7 cellular contexts compared by ENCODE assay signal in genomic region chr1:226661965-226662364, GRCh38.
DNase-seq lines count a peak whose midpoint lies in the region; ATAC-seq, FAIRE-seq and TF ChIP-seq lines count a peak whose summit lies in the region.

No MANE protein-coding gene starts in this region.

- no peak overlapping the region for H3K4me3 Mint-ChIP-seq in GM23338

- no peaks in the 10 kb centered on the region for H3K9me3 ChIP-seq in OCI-LY1 (ENCODE audit: low read length)
- H3K9me3 ChIP-seq in endothelial cell of umbilical vein (replicated peaks; ENCODE audit: control insufficient read depth, insufficient read depth, low read length) = no peaks in the 10 kb centered on the region
- no peaks in the 10 kb centered on the region for H3K9me3 ChIP-seq in parathyroid adenoma (ENCODE audit: control insufficient read depth, low read length)

- H3K27ac ChIP-seq in GM23338 (ENCODE audit: low read depth) (no peak overlapping the region), OCI-LY1 (ENCODE audit: low read depth, low read length, poor library complexity, severe bottlenecking) (no peak overlapping the region), endothelial cell of umbilical vein (ENCODE audit: insufficient read depth, low read depth, low read length) (peak overlapping the region; percentile 86), parathyroid adenoma (peak overlapping the region; percentile 56)

- 10 to 23% methylated on average over 6 of the region's 6 CpGs for WGBS in lower leg skin, 2 donors

- H3K9ac ChIP-seq in OCI-LY1 (ENCODE audit: low read length) = peak overlapping the region; percentile 24; the same call in 1 of the 2 replicates
- H3K9ac ChIP-seq in endothelial cell of umbilical vein (replicated peaks; ENCODE audit: extremely low read depth, insufficient read depth, low read length) = no peak overlapping the region
- no peak overlapping the region for H3K9ac ChIP-seq in parathyroid adenoma

- H3K27me3 ChIP-seq in GM23338 (ENCODE audit: insufficient read depth) = no peaks in the 10 kb centered on the region
- no peaks in the 10 kb centered on the region for H3K27me3 ChIP-seq in OCI-LY1 (ENCODE audit: insufficient read depth, low read length)
- no peaks in the 10 kb centered on the region for H3K27me3 ChIP-seq in endothelial cell of umbilical vein (ENCODE audit: control insufficient read depth in 2 of 2, insufficient read depth in 2 of 2, low read length in 2 of 2)
- H3K27me3 ChIP-seq in parathyroid adenoma (ENCODE audit: control insufficient read depth, insufficient read depth, low read length) = no peaks in the 10 kb centered on the region

- H4K20me1 ChIP-seq in GM23338 (replicated peaks; ENCODE audit: insufficient read depth) = no peaks in the 10 kb centered on the region
- H4K20me1 ChIP-seq in OCI-LY1 (ENCODE audit: insufficient read depth, low read length) = no peaks in the 10 kb centered on the region
- H4K20me1 ChIP-seq in endothelial cell of umbilical vein (replicated peaks; ENCODE audit: control insufficient read depth, extremely low read depth, insufficient read depth, low read length) = no peaks in the 10 kb centered on the region

- POLR2A ChIA-PET in endothelial cell of umbilical vein (lab: Charles Lee) = no interaction called here

- TF ChIP-seq POLR2A in endothelial cell of umbilical vein (IDR thresholded peaks at IDR 0.05; ENCODE audit: low read depth, low read length) (no peak), lower leg skin (IDR thresholded peaks at IDR 0.05) (no peak)

- H3K4me3 ChIP-seq in GM23338 = no peak overlapping the region
- H3K4me3 ChIP-seq in OCI-LY1 (ENCODE audit: low read depth, low read length, poor library complexity, severe bottlenecking) = no peak overlapping the region
- no peak overlapping the region for H3K4me3 ChIP-seq in endothelial cell of umbilical vein (replicated peaks in 1 of 3; ENCODE audit: insufficient read depth in 1 of 3, low read depth in 1 of 3, low read length in 3 of 3)
- no peak overlapping the region for H3K4me3 ChIP-seq in parathyroid adenoma (ENCODE audit: low read depth, low read length)
- no peak overlapping the region for H3K4me3 ChIP-seq in lower leg skin (ENCODE audit: low read depth, poor library complexity, severe bottlenecking)

- CTCF ChIA-PET in endothelial cell of umbilical vein (lab: Charles Lee) = interaction anchor here (1.1 to 1.6 kb wide), 5 partner anchors 11 to 785 kb away, joined by 3 to 6 read pairs (median 3); no protein-coding TSS in a partner anchor

- H3K9me2 ChIP-seq in GM23338 (ENCODE audit: insufficient read depth) (no peaks in the 10 kb centered on the region), OCI-LY1 (ENCODE audit: low read depth, low read length) (no peaks in the 10 kb centered on the region)

- H2AFZ ChIP-seq in GM23338 (no peak overlapping the region), OCI-LY1 (ENCODE audit: low read length) (no peak overlapping the region), endothelial cell of umbilical vein (ENCODE audit: low read depth, low read length) (no peak overlapping the region), parathyroid adenoma (no peak overlapping the region)

- H3K9me3 Mint-ChIP-seq in GM23338 = no peaks in the 10 kb centered on the region

- FAIRE-seq in endothelial cell of umbilical vein (lab: Jason Lieb, UNC) = no peak

- no peaks in the 10 kb centered on the region for H3K79me2 ChIP-seq in GM23338 (replicated peaks; ENCODE audit: insufficient read depth)
- H3K79me2 ChIP-seq in OCI-LY1 (ENCODE audit: insufficient read depth, low read length) = no peaks in the 10 kb centered on the region
- H3K79me2 ChIP-seq in endothelial cell of umbilical vein (ENCODE audit: control insufficient read depth, insufficient read depth, low read length) = no peaks in the 10 kb centered on the region
- peaks cover 3% of the 10 kb centered on the region for H3K79me2 ChIP-seq in parathyroid adenoma

- no peaks in the 10 kb centered on the region for H3K36me3 Mint-ChIP-seq in GM23338 (ENCODE audit: low read depth)

- no peaks in the 10 kb centered on the region for H3K9me1 ChIP-seq in endothelial cell of umbilical vein (replicated peaks; ENCODE audit: control insufficient read depth, extremely low read depth, insufficient read depth, low read length)

- no peak overlapping the region for H3K4me2 ChIP-seq in GM23338
- peak overlapping the region; percentile 35; the same call in 1 of the 2 replicates for H3K4me2 ChIP-seq in OCI-LY1 (ENCODE audit: low read length)
- no peak overlapping the region for H3K4me2 ChIP-seq in endothelial cell of umbilical vein (ENCODE audit: insufficient read depth, low read length)
- H3K4me2 ChIP-seq in parathyroid adenoma (ENCODE audit: low read length) = no peak overlapping the region

- DNase-seq in GM23338 (ENCODE audit: low spot score) (no peak), endothelial cell of umbilical vein (ENCODE audit: low read depth, low spot score) (no peak), lower leg skin (ENCODE audit: low spot score in 2 of 2) (no peak)

- H3F3A ChIP-seq in GM23338 (replicated peaks; ENCODE audit: low read depth) (no peaks in the 10 kb centered on the region; the same call in 1 of the 2 replicates), OCI-LY1 (ENCODE audit: insufficient read depth, low read length) (peaks cover 3% of the 10 kb centered on the region; the same call in 1 of the 2 replicates)

- TF ChIP-seq CTCF in GM23338 (conservative IDR thresholded peaks at IDR 0.05; ENCODE audit: low read depth in 2 of 2) = no peak
- TF ChIP-seq CTCF in OCI-LY1 (IDR thresholded peaks at IDR 0.05; ENCODE audit: low read length) = no peak
- no peak for TF ChIP-seq CTCF in endothelial cell of umbilical vein (IDR thresholded peaks at IDR 0.05; ENCODE audit: extremely low read depth in 1 of 2, insufficient read depth in 1 of 2, low read depth in 1 of 2, low read length in 2 of 2)
- no peak for TF ChIP-seq CTCF in parathyroid adenoma (IDR thresholded peaks at IDR 0.05)
- TF ChIP-seq CTCF in lower leg skin (IDR thresholded peaks at IDR 0.05) = no peak

- no TSS peak for BruUV-seq in endothelial cell of umbilical vein (replicated peaks; lab: Mats Ljungman, UMichigan)

- peaks cover 17% of the 10 kb centered on the region for H3K27me3 Mint-ChIP-seq in GM23338 (ENCODE audit: insufficient read depth, low read depth, poor library complexity)

- H3K36me3 ChIP-seq in GM23338 (ENCODE audit: insufficient read depth) = no peaks in the 10 kb centered on the region
- peaks cover 14% of the 10 kb centered on the region for H3K36me3 ChIP-seq in OCI-LY1 (ENCODE audit: insufficient read depth, low read length)
- H3K36me3 ChIP-seq in endothelial cell of umbilical vein (ENCODE audit: control insufficient read depth in 2 of 2, extremely low read depth in 1 of 2, insufficient read depth in 2 of 2, low read length in 2 of 2) = no peaks in the 10 kb centered on the region
- no peaks in the 10 kb centered on the region for H3K36me3 ChIP-seq in parathyroid adenoma (ENCODE audit: control insufficient read depth, insufficient read depth, low read length)

- peaks cover 21% of the 10 kb centered on the region for H3K4me1 ChIP-seq in GM23338 (ENCODE audit: insufficient read depth)
- H3K4me1 ChIP-seq in OCI-LY1 (ENCODE audit: insufficient read depth, low read length, severe bottlenecking) = no peaks in the 10 kb centered on the region
- H3K4me1 ChIP-seq in endothelial cell of umbilical vein (ENCODE audit: control insufficient read depth, extremely low read depth, insufficient read depth, low read length) = peaks cover 57% of the 10 kb centered on the region
- H3K4me1 ChIP-seq in parathyroid adenoma = peaks cover 3% of the 10 kb centered on the region

- ATAC-seq in GM23338 (peak; percentile 29), GM21717 (IDR thresholded peaks at IDR 0.05; ENCODE audit: unreplicated experiment) (no peak), GM19395 (IDR thresholded peaks at IDR 0.05; ENCODE audit: unreplicated experiment) (no peak)

- no peak overlapping the region; the same call in 1 of the 2 replicates for H3K27ac Mint-ChIP-seq in GM23338

- intact Hi-C loops in endothelial cell of umbilical vein (cut with micrococcal nuclease) (loop anchor here (5.0 kb wide), 1 partner anchor 75 kb away; the partner anchor contains the start of gene ITPKB), lower leg skin (cut with DNase I; ENCODE audit: low total_unique reads) (no loop called here)

- dilution Hi-C loops in endothelial cell of umbilical vein (cut with MboI; ENCODE audit: extremely low pct_ligation_motif_present, low sequenced_read_pairs) = no loop called here

- peaks cover 66% of the 10 kb centered on the region for H3K4me1 Mint-ChIP-seq in GM23338

TF ChIP-seq in GM23338, 12 proteins besides CTCF, POLR2A, EP300 and RAD21 (continues in another document):
- TF ChIP-seq EZH2 (IDR thresholded peaks at IDR 0.05; ENCODE audit: low read depth, unreplicated experiment) (no peak), ZNF331 (CRISPR knock-in tag; IDR thresholded peaks at IDR 0.05; ENCODE audit: low read depth) (no peak), EZH2phosphoT487 (IDR thresholded peaks at IDR 0.05; ENCODE audit: unreplicated experiment) (no peak)

TF ChIP-seq in endothelial cell of umbilical vein, 7 proteins besides CTCF, POLR2A, EP300 and RAD21:
- TF ChIP-seq MYC (IDR thresholded peaks at IDR 0.05; ENCODE audit: low read depth, low read length) = no peak
- no peak for TF ChIP-seq GATA2 (IDR thresholded peaks at IDR 0.05; ENCODE audit: insufficient read depth, insufficient read length, low read depth, low read length)
- TF ChIP-seq JUN (IDR thresholded peaks at IDR 0.05; ENCODE audit: borderline replicate concordance, insufficient read depth, insufficient read length, low read depth) = no peak
- TF ChIP-seq EZH2 (IDR thresholded peaks at IDR 0.05; ENCODE audit: borderline replicate concordance, low read depth, low read length, severe bottlenecking) = no peak
- no peak for TF ChIP-seq MAX (IDR thresholded peaks at IDR 0.05; ENCODE audit: insufficient read depth, insufficient read length)
- no peak for TF ChIP-seq FOS (IDR thresholded peaks at IDR 0.05; ENCODE audit: borderline replicate concordance, insufficient read depth, low read length)
- TF ChIP-seq POLR2AphosphoS5 (IDR thresholded peaks at IDR 0.05; ENCODE audit: insufficient read depth, low read depth, low read length) = no peak
TF ChIP-seq in endothelial cell of umbilical vein: peak in this region for 0.

Comparison
In these comparisons a context has a peak if more than half of its experiments do, and no peak if none do; other contexts are left out.
1. H3K27ac ChIP-seq: peak in endothelial cell of umbilical vein (single experiment) and parathyroid adenoma (single experiment); none in GM23338 (single experiment) and OCI-LY1 (single experiment).